ENCODE assay signal across 8 cellular contexts in genomic region chr9:76395381-76395780, GRCh38. TPM values are rescaled to one million over a fixed set of nuclear protein-coding genes. Genes with fewer than 3 reads are reported as not detected.
DNase-seq lines count a peak whose midpoint lies in the region; ATAC-seq and TF ChIP-seq lines count a peak whose summit lies in the region.

No MANE protein-coding gene starts in this region.

- H3K27me3 ChIP-seq in H7 (ENCODE audit: control insufficient read depth, insufficient read depth, low read length) = no peaks in the 10 kb centered on the region

- H3K9me3 Mint-ChIP-seq in activated naive CD4-positive, alpha-beta T cell treated with anti-CD3 and anti-CD28 coated beads for 36 hours = peaks cover 4% of the 10 kb centered on the region
- H3K9me3 Mint-ChIP-seq in activated naive CD8-positive, alpha-beta T cell treated with anti-CD3 and anti-CD28 coated beads for 36 hours = peaks cover 5% of the 10 kb centered on the region
- peaks cover 2% of the 10 kb centered on the region for H3K9me3 Mint-ChIP-seq in memory B cell
- H3K9me3 Mint-ChIP-seq in type B pancreatic cell = no peaks in the 10 kb centered on the region

- TF ChIP-seq CTCF in type B pancreatic cell (conservative IDR thresholded peaks at IDR 0.05) (no peak), GM10266 (IDR thresholded peaks at IDR 0.05; ENCODE audit: control insufficient read depth, insufficient read depth, low read depth, missing control alignments) (no peak)

- intact Hi-C loops in activated naive CD4-positive, alpha-beta T cell treated with anti-CD3 and anti-CD28 coated beads for 36 hours (cut with micrococcal nuclease) = loop anchor here (2.0 to 10.0 kb wide), 6 partner anchors 43 to 1371 kb away; partner anchors contain the start of genes CARNMT1 and PCSK5
- intact Hi-C loops in posterior vena cava (cut with DNase I) = no loop called here

- H3K36me3 ChIP-seq in H7 (replicated peaks; ENCODE audit: control insufficient read depth, insufficient read depth, low read length) = no peaks in the 10 kb centered on the region; the same call in 1 of the 2 replicates

- peak overlapping the region; percentile 26 for H3K4me3 Mint-ChIP-seq in activated naive CD4-positive, alpha-beta T cell treated with anti-CD3 and anti-CD28 coated beads for 36 hours
- H3K4me3 Mint-ChIP-seq in activated naive CD8-positive, alpha-beta T cell treated with anti-CD3 and anti-CD28 coated beads for 36 hours = peak overlapping the region; percentile 59
- H3K4me3 Mint-ChIP-seq in memory B cell (peak overlapping the region; percentile 21), type B pancreatic cell (peak overlapping the region; percentile 94)

- no peak overlapping the region for H3K27ac Mint-ChIP-seq in activated naive CD4-positive, alpha-beta T cell treated with anti-CD3 and anti-CD28 coated beads for 36 hours
- peak overlapping the region; percentile 47 for H3K27ac Mint-ChIP-seq in activated naive CD8-positive, alpha-beta T cell treated with anti-CD3 and anti-CD28 coated beads for 36 hours
- H3K27ac Mint-ChIP-seq in memory B cell = peak overlapping the region; percentile 94
- peak overlapping the region; percentile 96 for H3K27ac Mint-ChIP-seq in type B pancreatic cell

- CTCF ChIA-PET in activated naive CD4-positive, alpha-beta T cell treated with anti-CD3 and anti-CD28 coated beads for 36 hours (lab: Charles Lee) = interaction anchor here (1.3 to 1.7 kb wide), 3 partner anchors 10 to 309 kb away, joined by 3 to 6 read pairs (median 4); no protein-coding TSS in a partner anchor

- no peak overlapping the region for H3K4me3 ChIP-seq in H7 (ENCODE audit: insufficient read depth, low read depth, low read length)

- no peak for DNase-seq in activated naive CD4-positive, alpha-beta T cell treated with anti-CD3 and anti-CD28 coated beads for 36 hours
- DNase-seq in activated naive CD4-positive, alpha-beta T cell treated with Interleukin-2 at 50 U/mL for 16 hours = no peak
- no peak for DNase-seq in activated naive CD8-positive, alpha-beta T cell treated with anti-CD3 and anti-CD28 coated beads for 36 hours
- DNase-seq in memory B cell (ENCODE audit: low spot score in 2 of 2) (no peak), type B pancreatic cell (ENCODE audit: extremely low spot score, unreplicated experiment) (no peak), H7 (no peak), posterior vena cava (ENCODE audit: low spot score) (no peak), GM10266 (ENCODE audit: extremely low spot score) (no peak)

- peaks cover 25% of the 10 kb centered on the region for H3K4me1 Mint-ChIP-seq in activated naive CD4-positive, alpha-beta T cell treated with anti-CD3 and anti-CD28 coated beads for 36 hours (ENCODE audit: low read depth)
- peaks cover 21% of the 10 kb centered on the region for H3K4me1 Mint-ChIP-seq in activated naive CD8-positive, alpha-beta T cell treated with anti-CD3 and anti-CD28 coated beads for 36 hours
- H3K4me1 Mint-ChIP-seq in memory B cell = peaks cover 10% of the 10 kb centered on the region
- peaks cover 10% of the 10 kb centered on the region for H3K4me1 Mint-ChIP-seq in type B pancreatic cell (ENCODE audit: unreplicated experiment)

- H3K27me3 Mint-ChIP-seq in activated naive CD4-positive, alpha-beta T cell treated with anti-CD3 and anti-CD28 coated beads for 36 hours (ENCODE audit: low read depth) = no peaks in the 10 kb centered on the region
- H3K27me3 Mint-ChIP-seq in activated naive CD8-positive, alpha-beta T cell treated with anti-CD3 and anti-CD28 coated beads for 36 hours = peaks cover 3% of the 10 kb centered on the region
- peaks cover 1% of the 10 kb centered on the region for H3K27me3 Mint-ChIP-seq in memory B cell
- no peaks in the 10 kb centered on the region for H3K27me3 Mint-ChIP-seq in type B pancreatic cell

- ATAC-seq in memory B cell (ENCODE audit: low read depth) = no peak

- peaks cover 17% of the 10 kb centered on the region for H3K36me3 Mint-ChIP-seq in activated naive CD4-positive, alpha-beta T cell treated with anti-CD3 and anti-CD28 coated beads for 36 hours (ENCODE audit: low read depth)
- peaks cover 14% of the 10 kb centered on the region for H3K36me3 Mint-ChIP-seq in activated naive CD8-positive, alpha-beta T cell treated with anti-CD3 and anti-CD28 coated beads for 36 hours
- peaks cover 5% of the 10 kb centered on the region for H3K36me3 Mint-ChIP-seq in memory B cell
- peaks cover 17% of the 10 kb centered on the region for H3K36me3 Mint-ChIP-seq in type B pancreatic cell

RNA-seq across cellular contexts. Expression of gene RFK, which starts 1.2 kb away (rescaled TPM):
- 1 to 10 TPM; 4.2 to 5.2 TPM for total RNA-seq in activated naive CD4-positive, alpha-beta T cell treated with anti-CD3 and anti-CD28 coated beads for 36 hours
- 10 to 100 TPM; 11.3 to 11.9 TPM for total RNA-seq in activated naive CD8-positive, alpha-beta T cell treated with anti-CD3 and anti-CD28 coated beads for 36 hours
- total RNA-seq in type B pancreatic cell (ENCODE audit: low replicate concordance) (19.8 and 23.4 TPM in 2 replicates), posterior vena cava (10 to 100 TPM; 18.3 to 22.1 TPM)
- 15.2 and 17.5 TPM in 2 replicates for total RNA-seq in H7 (2014; rRNA removed; shearing (Covaris generic))

Comparison
In these comparisons a context has a peak if more than half of its experiments do, and no peak if none do; other contexts are left out.
1. H3K4me3 Mint-ChIP-seq: peak in every context shown above with its lines; median percentile 94 in type B pancreatic cell; 59 in activated naive CD8-positive, alpha-beta T cell treated with anti-CD3 and anti-CD28 coated beads for 36 hours; 26 in activated naive CD4-positive, alpha-beta T cell treated with anti-CD3 and anti-CD28 coated beads for 36 hours; 21 in memory B cell.